In genomic region chr14:95183532-95184412, GRCh38 we compare ENCODE assay signal across 14 cellular contexts. TPM values are rescaled to one million over a fixed set of nuclear protein-coding genes. Genes with fewer than 3 reads are reported as not detected.
A peak's percentile ranks its signal among the peaks of the same experiment; 100 is the strongest.
DNase-seq lines count a peak whose midpoint lies in the region; ATAC-seq and TF ChIP-seq lines count a peak whose summit lies in the region.
"Had no signal": no experiment of that assay in that cellular context is flagged by ENCODE, and none has a peak within 500 bp of the region (broad histone marks: within the 10 kb centered on the region; RNA-seq: fewer than 3 reads in every experiment).

No MANE protein-coding gene starts in this region.

- H3K4me3 ChIP-seq in cardiac fibroblast (replicated peaks in 1 of 2; ENCODE audit: low read depth in 2 of 2, low read length in 2 of 2) = no peak overlapping the region
- no peak overlapping the region for H3K4me3 ChIP-seq in left lung
- no peak overlapping the region for H3K4me3 ChIP-seq in stomach
- H3K4me3 ChIP-seq: neural progenitor cell had no signal

- WGBS in stomach, 5 donors = 37 to 47% (median 42%) methylated on average over 6 of the region's 6 CpGs

- peaks cover 15 to 56% of the 10 kb centered on the region in 2 donors for H3K4me1 ChIP-seq in left lung
- H3K4me1 ChIP-seq in stomach = peaks cover 29 to 48% (median 31%) of the 10 kb centered on the region in 4 donors

- TF ChIP-seq POLR2A in stomach (IDR thresholded peaks at IDR 0.05) = no peak

- ATAC-seq in GM21447 (IDR thresholded peaks at IDR 0.05; ENCODE audit: unreplicated experiment) (peak; percentile 57), left lung (peak; percentile 21), HG02938 (IDR thresholded peaks at IDR 0.05; ENCODE audit: unreplicated experiment) (no peak), omental fat pad (ENCODE audit: low FRiP score) (no peak)
- ATAC-seq: activated CD4-positive, alpha-beta T cell treated with anti-CD3 and anti-CD28 coated beads for 36 hours had no signal

- intact Hi-C loops in left lung (cut with DNase I) = no loop called here
- intact Hi-C loops in stomach (cut with DNase I; ENCODE audit: low total_unique reads) = no loop called here

- H3K36me3 ChIP-seq in left lung (peaks cover 0 to 5% of the 10 kb centered on the region in 2 donors), stomach (peaks cover 0 to 16% (median 5%) of the 10 kb centered on the region in 4 donors)
- H3K36me3 ChIP-seq: neural progenitor cell had no signal

- no peaks in the 10 kb centered on the region for H3K9me3 ChIP-seq in left lung
- H3K9me3 ChIP-seq in stomach = peaks cover 0 to 5% (median 0%) of the 10 kb centered on the region in 4 donors

- peak; percentile 66 to 67 for DNase-seq in cardiac fibroblast (ENCODE audit: low read depth in 2 of 2)
- DNase-seq in left lung = no peak
- no peak for DNase-seq in stomach
- DNase-seq in cerebellum (ENCODE audit: low spot score) = no peak
- no peak for DNase-seq in activated gamma-delta T cell treated with Interleukin-2 at 50 U/mL for 16 hours
- DNase-seq in omental fat pad (ENCODE audit: low spot score) = no peak
- DNase-seq: activated CD4-positive, alpha-beta T cell treated with anti-CD3 and anti-CD28 coated beads for 36 hours; activated gamma-delta T cell; CD8-positive, alpha-beta memory T cell; NCI-H1092 treated with DMSO at 0.1 percent for 48 hours; NCI-H774 had no signal

- no peaks in the 10 kb centered on the region for H3K27me3 ChIP-seq in left lung
- H3K27me3 ChIP-seq in stomach = no peaks in the 10 kb centered on the region
- H3K27me3 ChIP-seq: neural progenitor cell had no signal

- H3K27ac ChIP-seq in left lung = peak overlapping the region; percentile 28 to 97
- peak overlapping the region; percentile 46 to 86 (median 72) for H3K27ac ChIP-seq in stomach
- H3K27ac ChIP-seq: neural progenitor cell had no signal

- TF ChIP-seq CTCF in cardiac fibroblast (IDR thresholded peaks at IDR 0.05; ENCODE audit: low read depth, low read length) = no peak
- no peak for TF ChIP-seq CTCF in left lung (IDR thresholded peaks at IDR 0.05)
- TF ChIP-seq CTCF in stomach (IDR thresholded peaks at IDR 0.05) = no peak
- TF ChIP-seq CTCF in omental fat pad (IDR thresholded peaks at IDR 0.05) = no peak

- TF ChIP-seq EP300 in stomach (IDR thresholded peaks at IDR 0.05) = no peak

RNA-seq across cellular contexts. Expression of gene DICER1, which starts 26.4 kb away (rescaled TPM):
- 10 to 100 TPM; 50.3 to 76.9 TPM for total RNA-seq in left lung
- total RNA-seq in stomach = 100 to 1,000 TPM in 1 of 5 donors, 10 to 100 TPM in 4; 47.8 to 104 (median 68.1) TPM
- 1 to 10 TPM; 6.1 to 6.8 (median 6.5) TPM for polyA plus RNA-seq in stomach
- 112 TPM for total RNA-seq in cerebellum
- 100 to 1,000 TPM in 2 of 4 donors, 10 to 100 TPM in 2; 64.7 to 137 (median 87.6) TPM for total RNA-seq in omental fat pad

Comparison
In these comparisons a context has a peak if more than half of its experiments do, and no peak if none do; other contexts are left out.
1. ATAC-seq: peak in GM21447 (single experiment) and left lung (single experiment); none in HG02938 (single experiment) and omental fat pad (single experiment).
2. DNase-seq: peak in cardiac fibroblast (2 of 2); none in left lung (0 of 2), stomach (single experiment), cerebellum (single experiment), activated gamma-delta T cell treated with Interleukin-2 at 50 U/mL for 16 hours (single experiment) and omental fat pad (single experiment).